Comparison of ENCODE assay signal across 9 cellular contexts in the genomic region with DNA sequence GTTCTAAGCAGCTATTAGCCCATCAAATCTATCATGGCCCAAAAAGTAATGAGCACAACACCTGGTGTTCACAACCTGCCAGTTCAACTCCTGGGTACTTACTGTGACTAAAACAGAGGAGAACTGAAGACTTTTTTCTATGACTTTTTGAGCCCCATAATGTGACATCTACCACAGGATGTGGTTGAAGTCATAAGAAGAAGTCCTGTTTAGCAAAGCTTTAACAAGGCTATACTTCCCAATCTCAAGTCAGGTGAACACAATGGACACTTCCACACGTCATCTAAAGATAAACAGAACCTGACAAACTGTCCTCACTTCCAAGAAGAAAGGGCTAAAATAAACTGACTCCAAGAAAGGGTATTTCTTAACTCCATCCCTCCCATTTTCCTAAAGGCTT.
DNase-seq lines count a peak whose midpoint lies in the region; ATAC-seq, FAIRE-seq and TF ChIP-seq lines count a peak whose summit lies in the region.
"Had no signal": no experiment of that assay in that cellular context is flagged by ENCODE, and none has a peak within 500 bp of the region (broad histone marks: within the 10 kb centered on the region; RNA-seq: fewer than 3 reads in every experiment).

No MANE protein-coding gene starts in this region.

- no peaks in the 10 kb centered on the region; the same call in 1 of the 2 replicates for H3K36me3 ChIP-seq in IMR-90 (ENCODE audit: control insufficient read depth, insufficient read depth, low read length)
- H3K36me3 ChIP-seq in keratinocyte (ENCODE audit: control insufficient read depth in 2 of 2, extremely low read depth in 1 of 2, insufficient read depth in 2 of 2, low read length in 2 of 2), result no peaks in the 10 kb centered on the region

- in situ Hi-C loops in IMR-90 (cut with MboI; ENCODE audit: low sequenced_read_pairs), result no loop called here

- no peak overlapping the region for H4K5ac ChIP-seq in IMR-90 (ENCODE audit: low read depth, low read length)

- no TSS peak for BruUV-seq in IMR-90 (replicated peaks; lab: Mats Ljungman, UMichigan)

- H4K8ac ChIP-seq in IMR-90 (ENCODE audit: low read depth in 2 of 2, low read length in 2 of 2), result no peak overlapping the region

- H4K91ac ChIP-seq in IMR-90 (ENCODE audit: insufficient read depth, low read depth, low read length), result no peak overlapping the region

- no peak overlapping the region for H2AK5ac ChIP-seq in IMR-90 (ENCODE audit: low read depth, low read length)

- H3K9me3 ChIP-seq in IMR-90 (ENCODE audit: control insufficient read depth, insufficient read depth, low read length) (no peaks in the 10 kb centered on the region), keratinocyte (ENCODE audit: control insufficient read depth, low read depth, low read length) (no peaks in the 10 kb centered on the region)

- peaks cover 5% of the 10 kb centered on the region for H3K4me1 ChIP-seq in IMR-90 (ENCODE audit: control insufficient read depth, insufficient read depth, low read length)
- H3K4me1 ChIP-seq in keratinocyte (ENCODE audit: control insufficient read depth, extremely low read depth, insufficient read depth, low read length), result peaks cover 18% of the 10 kb centered on the region

- H2BK15ac ChIP-seq in IMR-90 (ENCODE audit: low read depth, low read length), result no peak overlapping the region

- CTCF ChIA-PET in IMR-90 (lab: Yijun Ruan, JAX), result no interaction called here

- dilution Hi-C loops in IMR-90 (cut with HindIII; ENCODE audit: low sequenced_read_pairs, unreplicated experiment), result no loop called here
- dilution Hi-C loops in keratinocyte (cut with MboI; ENCODE audit: extremely low pct_ligation_motif_present, low sequenced_read_pairs), result no loop called here

- peak; percentile 26 for FAIRE-seq in keratinocyte (lab: Jason Lieb, UNC)

- intact Hi-C loops in IMR-90 (cut with micrococcal nuclease), result no loop called here
- intact Hi-C loops in dorsolateral prefrontal cortex (cut with DNase I), result no loop called here

- H3K4me2 ChIP-seq in IMR-90 (ENCODE audit: low read depth, low read length) (no peak overlapping the region), keratinocyte (ENCODE audit: control insufficient read depth, extremely low read depth, insufficient read depth, low read depth, low read length) (no peak overlapping the region)

- H3K14ac ChIP-seq in IMR-90 (replicated peaks; ENCODE audit: low read depth, low read length), result 0 out of 2 replicates have a peak overlapping the region, but pooled peaks have one; percentile 4

- H2AK9ac ChIP-seq in IMR-90 (replicated peaks; ENCODE audit: low read depth, low read length, poor library complexity), result no peak overlapping the region

- H3K27ac ChIP-seq in IMR-90 (ENCODE audit: insufficient read depth, low read length), result no peak overlapping the region
- no peak overlapping the region for H3K27ac ChIP-seq in keratinocyte (ENCODE audit: control insufficient read depth, insufficient read depth, low read length)
- no peak overlapping the region for H3K27ac ChIP-seq in dorsolateral prefrontal cortex

- TF ChIP-seq RAD21 in IMR-90 (IDR thresholded peaks at IDR 0.05; ENCODE audit: low read length), result no peak

- H3K27me3 ChIP-seq in IMR-90 (ENCODE audit: control insufficient read depth, insufficient read depth, low read length) (no peaks in the 10 kb centered on the region), keratinocyte (ENCODE audit: control insufficient read depth, extremely low read depth, insufficient read depth, low read length) (no peaks in the 10 kb centered on the region), dorsolateral prefrontal cortex (no peaks in the 10 kb centered on the region)

- POLR2A ChIA-PET in IMR-90 (lab: Charles Lee; ENCODE audit: unreplicated experiment), result no interaction called here

- H2BK120ac ChIP-seq in IMR-90 (ENCODE audit: low read depth, low read length), result no peak overlapping the region

- peak overlapping the region; percentile 10; the same call in 1 of the 2 replicates for H2BK20ac ChIP-seq in IMR-90 (ENCODE audit: low read depth, low read length)

- no peak overlapping the region for H3K18ac ChIP-seq in IMR-90 (ENCODE audit: low read depth, low read length)

- 0 out of 2 replicates have a peak overlapping the region, but pooled peaks have one; percentile 5 for H3K4ac ChIP-seq in IMR-90 (ENCODE audit: low read depth, low read length)

- H2AFZ ChIP-seq in IMR-90 (replicated peaks; ENCODE audit: low read length, poor library complexity) (no peak overlapping the region), keratinocyte (ENCODE audit: control insufficient read depth, low read length) (no peak overlapping the region)

- no peak for TF ChIP-seq POLR2A in IMR-90 (IDR thresholded peaks at IDR 0.05; ENCODE audit: low read depth, low read length)

- H4K20me1 ChIP-seq in IMR-90 (ENCODE audit: insufficient read depth, low read length) (peaks cover 3% of the 10 kb centered on the region; the same call in 1 of the 2 replicates), keratinocyte (ENCODE audit: control insufficient read depth, extremely low read depth, insufficient read depth, low read length) (no peaks in the 10 kb centered on the region)

- H3K56ac ChIP-seq in IMR-90 (ENCODE audit: extremely low read depth, insufficient read depth, low read length), result no peak overlapping the region

- no peak overlapping the region for H3K9ac ChIP-seq in IMR-90 (ENCODE audit: low read depth, low read length)
- H3K9ac ChIP-seq in keratinocyte (ENCODE audit: control insufficient read depth, extremely low read depth, insufficient read depth, low read length), result no peak overlapping the region

- H3K9me1 ChIP-seq in IMR-90 (ENCODE audit: insufficient read depth, low read length), result peaks cover 3% of the 10 kb centered on the region; the same call in 1 of the 2 replicates
- H3K9me1 ChIP-seq in keratinocyte (ENCODE audit: control insufficient read depth, extremely low read depth, insufficient read depth, low read length), result no peaks in the 10 kb centered on the region

- ATAC-seq in GM18508 (IDR thresholded peaks at IDR 0.05; ENCODE audit: insufficient read depth, unreplicated experiment) (peak; percentile 48), GM21528 (IDR thresholded peaks at IDR 0.05; ENCODE audit: low FRiP score, unreplicated experiment) (peak; percentile 72), IMR-90 (ENCODE audit: low read depth) (no peak)

- peaks cover 9 to 13% of the 10 kb centered on the region in 2 experiments; a peak in 2 of 4 replicates for H3K79me1 ChIP-seq in IMR-90 (ENCODE audit: low read depth in 1 of 2, low read length in 2 of 2)

- DNase-seq in IMR-90 (no peak), keratinocyte (ENCODE audit: low read depth, low spot score) (no peak), D341Med (ENCODE audit: low spot score) (no peak), dorsolateral prefrontal cortex (no peak), NCI-H1105 (lab: John Stamatoyannopoulos, UW) (no peak), DMS 273 (lab: John Stamatoyannopoulos, UW; ENCODE audit: unreplicated experiment) (no peak)
- DNase-seq: NCI-H524 treated with DMSO at 0.1 percent for 48 hours had no signal

- TF ChIP-seq CTCF in IMR-90 (conservative IDR thresholded peaks at IDR 0.05; ENCODE audit: low read depth, low read length) (no peak), keratinocyte (optimal IDR thresholded peaks at IDR 0.05 in 1 of 3, IDR thresholded peaks at IDR 0.05 in 1 of 3, conservative IDR thresholded peaks at IDR 0.05 in 1 of 3; ENCODE audit: extremely low read depth in 1 of 3, insufficient read depth in 2 of 3, low read length in 3 of 3) (no peak), dorsolateral prefrontal cortex (IDR thresholded peaks at IDR 0.05 in 54 of 56, conservative IDR thresholded peaks at IDR 0.05 in 2 of 56; ENCODE audit: low read depth in 1 of 56, partially characterized antibody in 56 of 56) (no peak)

- no peaks in the 10 kb centered on the region for H3K79me2 ChIP-seq in keratinocyte (ENCODE audit: control insufficient read depth, insufficient read depth, low read length)

- whole genome bisulfite sequencing in IMR-90 (ENCODE audit: extremely low coverage in 2 of 2, insufficient read length in 1 of 2), 2 experiments, result 100% methylated on average over 1 of the region's 1 CpG; no CpG with 5 or more reads in 1 of the 2 experiments

- H3K4me3 ChIP-seq in IMR-90 (ENCODE audit: insufficient read depth, low read depth, low read length), result no peak overlapping the region
- H3K4me3 ChIP-seq in keratinocyte (ENCODE audit: control insufficient read depth in 2 of 3, extremely low read depth in 1 of 3, insufficient read depth in 2 of 3, low read depth in 1 of 3, low read length in 3 of 3), result no peak overlapping the region
- no peak overlapping the region for H3K4me3 ChIP-seq in dorsolateral prefrontal cortex

- H2BK5ac ChIP-seq in IMR-90 (ENCODE audit: low read depth, low read length, poor library complexity, severe bottlenecking), result no peak overlapping the region

- 0 out of 2 replicates have a peak overlapping the region, but pooled peaks have one; percentile 14 for H3K23ac ChIP-seq in IMR-90 (ENCODE audit: low read depth, low read length)

TF ChIP-seq in IMR-90, 13 proteins besides CTCF, POLR2A, EP300 and RAD21 (continues in another document):
- TF ChIP-seq BHLHE40 (IDR thresholded peaks at IDR 0.05; ENCODE audit: low read depth, low read length) (no peak), CHD1 (IDR thresholded peaks at IDR 0.05; ENCODE audit: low read depth, low read length) (no peak), MXI1 (IDR thresholded peaks at IDR 0.05; ENCODE audit: borderline replicate concordance, low read depth, low read length) (no peak), USF2 (IDR thresholded peaks at IDR 0.05; ENCODE audit: low read depth, low read length) (no peak), SMC3 (IDR thresholded peaks at IDR 0.05; ENCODE audit: low read depth, low read length) (no peak), MAZ (IDR thresholded peaks at IDR 0.05; ENCODE audit: borderline replicate concordance, low read depth, low read length) (no peak), FOS (IDR thresholded peaks at IDR 0.05; ENCODE audit: low read depth, low read length) (no peak), NFE2L2 (IDR thresholded peaks at IDR 0.05; ENCODE audit: low read depth, low read length) (no peak), MAFK (IDR thresholded peaks at IDR 0.05; ENCODE audit: low read depth, low read length) (no peak), RCOR1 (IDR thresholded peaks at IDR 0.05; ENCODE audit: insufficient replicate concordance, low read length) (no peak), CEBPB (IDR thresholded peaks at IDR 0.05; ENCODE audit: low read depth, low read length) (no peak)
